ENCODE assay signal across 8 cellular contexts in genomic region chr10:75203221-75203620, GRCh38. TPM values are rescaled to one million over a fixed set of nuclear protein-coding genes. Genes with fewer than 3 reads are reported as not detected.
DNase-seq lines count a peak whose midpoint lies in the region; ATAC-seq and TF ChIP-seq lines count a peak whose summit lies in the region.
"Not testable (repeated sequence)": the region's sequence is repeated elsewhere in the genome, so short reads cannot be mapped to it uniquely, and the experiment has no call there.

No MANE protein-coding gene starts in this region.

- H3K18ac ChIP-seq in IMR-90 (ENCODE audit: low read depth, low read length): peak overlapping the region; percentile 97

- H2AK5ac ChIP-seq in IMR-90 (ENCODE audit: low read depth, low read length): peak overlapping the region; percentile 99

- peak overlapping the region; percentile 55 for H4K5ac ChIP-seq in IMR-90 (ENCODE audit: low read depth, low read length)

- not testable (repeated sequence) for H3K27me3 ChIP-seq in IMR-90 (ENCODE audit: control insufficient read depth, insufficient read depth, low read length); adrenal gland; heart right ventricle; rectal smooth muscle tissue (ENCODE audit: control insufficient read depth, insufficient read depth, low read length); stomach smooth muscle (ENCODE audit: control insufficient read depth in 1 of 2, insufficient read depth in 2 of 2, low read length in 2 of 2); uterus

- H2AFZ ChIP-seq in IMR-90 (replicated peaks; ENCODE audit: low read length, poor library complexity): peak overlapping the region; percentile 38

- peak overlapping the region; percentile 99 for H2BK120ac ChIP-seq in IMR-90 (ENCODE audit: low read depth, low read length)

- TF ChIP-seq RAD21 in IMR-90 (IDR thresholded peaks at IDR 0.05; ENCODE audit: low read length): not testable (repeated sequence)

- not testable (repeated sequence) for H3K56ac ChIP-seq in IMR-90 (ENCODE audit: extremely low read depth, insufficient read depth, low read length)

- H3K14ac ChIP-seq in IMR-90 (replicated peaks; ENCODE audit: low read depth, low read length): peak overlapping the region; percentile 98

- not testable (repeated sequence) for ATAC-seq in IMR-90 (ENCODE audit: low read depth)
- peak in 1 of 8 donors; percentile 8 for ATAC-seq in heart right ventricle

- peaks cover 17% of the 10 kb centered on the region for H3K4me1 ChIP-seq in IMR-90 (ENCODE audit: control insufficient read depth, insufficient read depth, low read length)
- H3K4me1 ChIP-seq in adrenal gland (replicated peaks in 1 of 2): peaks cover 5 to 17% of the 10 kb centered on the region in 2 donors
- peaks cover 4 to 23% (median 15%) of the 10 kb centered on the region in 9 donors for H3K4me1 ChIP-seq in heart right ventricle
- H3K4me1 ChIP-seq in rectal smooth muscle tissue (ENCODE audit: control insufficient read depth, insufficient read depth, low read length): peaks cover 17% of the 10 kb centered on the region
- peaks cover 26% of the 10 kb centered on the region for H3K4me1 ChIP-seq in stomach smooth muscle (ENCODE audit: control insufficient read depth, insufficient read depth, low read length)
- H3K4me1 ChIP-seq in uterus: not testable (repeated sequence)

- H3K9me1 ChIP-seq in IMR-90 (ENCODE audit: insufficient read depth, low read length): peaks cover 22% of the 10 kb centered on the region

- not testable (repeated sequence) for H4K20me1 ChIP-seq in IMR-90 (ENCODE audit: insufficient read depth, low read length)

- peaks cover 0 to 13% of the 10 kb centered on the region in 2 experiments; a peak in 1 of 4 replicates for H3K79me1 ChIP-seq in IMR-90 (ENCODE audit: low read depth in 1 of 2, low read length in 2 of 2)

- in situ Hi-C loops in IMR-90 (cut with MboI; ENCODE audit: low sequenced_read_pairs): not testable (repeated sequence)

- peak overlapping the region; percentile 99 for H3K4ac ChIP-seq in IMR-90 (ENCODE audit: low read depth, low read length)

- not testable (repeated sequence) for H3K4me3 ChIP-seq in IMR-90 (ENCODE audit: insufficient read depth, low read depth, low read length); adrenal gland; heart right ventricle; rectal smooth muscle tissue (ENCODE audit: low read length); stomach smooth muscle (ENCODE audit: low read length in 2 of 2); uterus

- not testable (repeated sequence) for H3K9me3 ChIP-seq in IMR-90 (ENCODE audit: control insufficient read depth, insufficient read depth, low read length); adrenal gland (replicated peaks in 1 of 3); heart right ventricle; stomach smooth muscle (ENCODE audit: control insufficient read depth in 2 of 2, low read length in 2 of 2); uterus

- no CpG with 5 or more reads among the region's 9 CpGs for WGBS in IMR-90 (ENCODE audit: extremely low coverage in 2 of 2, insufficient read length in 1 of 2), 2 experiments
- 85 to 91% (median 86%) methylated on average over 9 of the region's 9 CpGs for WGBS in adrenal gland, 4 donors
- WGBS in heart right ventricle, 2 donors: 86 to 88% methylated on average over 9 of the region's 9 CpGs

- not testable (repeated sequence) for BruUV-seq in IMR-90 (replicated peaks; lab: Mats Ljungman, UMichigan)

- peak overlapping the region; percentile 92; the same call in 2 of the 3 replicates for H2BK15ac ChIP-seq in IMR-90 (ENCODE audit: low read depth, low read length)

- CTCF ChIA-PET in IMR-90 (lab: Yijun Ruan, JAX): not testable (repeated sequence)

- POLR2A ChIA-PET in IMR-90 (lab: Charles Lee; ENCODE audit: unreplicated experiment): not testable (repeated sequence)

- intact Hi-C loops in IMR-90 (cut with micrococcal nuclease); adrenal gland (cut with DNase I); heart right ventricle (cut with DNase I); uterus (cut with DNase I; ENCODE audit: low total_unique reads): not testable (repeated sequence)

- H2BK20ac ChIP-seq in IMR-90 (ENCODE audit: low read depth, low read length): peak overlapping the region; percentile 99

- H3K23ac ChIP-seq in IMR-90 (ENCODE audit: low read depth, low read length): peak overlapping the region; percentile 95

- H2AK9ac ChIP-seq in IMR-90 (replicated peaks; ENCODE audit: low read depth, low read length, poor library complexity): peak overlapping the region; percentile 96

- H3K36me3 ChIP-seq in IMR-90 (ENCODE audit: control insufficient read depth, insufficient read depth, low read length); adrenal gland (replicated peaks in 1 of 2); heart right ventricle; rectal smooth muscle tissue (ENCODE audit: control insufficient read depth, insufficient read depth, low read length); stomach smooth muscle (ENCODE audit: control insufficient read depth in 2 of 2, insufficient read depth in 2 of 2, low read length in 2 of 2); uterus: not testable (repeated sequence)

- H2BK5ac ChIP-seq in IMR-90 (ENCODE audit: low read depth, low read length, poor library complexity, severe bottlenecking): peak overlapping the region; percentile 87

- H3K9ac ChIP-seq in IMR-90 (ENCODE audit: low read depth, low read length) (peak overlapping the region; percentile 24; the same call in 1 of the 2 replicates), stomach smooth muscle (ENCODE audit: low read length in 2 of 2) (peak overlapping the region; percentile 41 to 43)
- not testable (repeated sequence) for H3K9ac ChIP-seq in rectal smooth muscle tissue (ENCODE audit: low read length)

- dilution Hi-C loops in IMR-90 (cut with HindIII; ENCODE audit: low sequenced_read_pairs, unreplicated experiment): not testable (repeated sequence)

- peak overlapping the region; percentile 91 for H4K91ac ChIP-seq in IMR-90 (ENCODE audit: insufficient read depth, low read depth, low read length)

- DNase-seq in IMR-90; epithelial cell of prostate (ENCODE audit: low read depth, low spot score); heart right ventricle; uterus: not testable (repeated sequence)
- peak in 3 of 7 donors; percentile 10 to 42 (median 13) for DNase-seq in adrenal gland
- DNase-seq in mesenteric fat pad (ENCODE audit: low spot score): peak; percentile 68

- TF ChIP-seq CTCF in IMR-90 (conservative IDR thresholded peaks at IDR 0.05; ENCODE audit: low read depth, low read length); adrenal gland (IDR thresholded peaks at IDR 0.05); heart right ventricle (IDR thresholded peaks at IDR 0.05); uterus (IDR thresholded peaks at IDR 0.05): not testable (repeated sequence)

- H3K4me2 ChIP-seq in IMR-90 (ENCODE audit: low read depth, low read length): not testable (repeated sequence)

- not testable (repeated sequence) for TF ChIP-seq POLR2A in IMR-90 (IDR thresholded peaks at IDR 0.05; ENCODE audit: low read depth, low read length); adrenal gland (IDR thresholded peaks at IDR 0.05); uterus (IDR thresholded peaks at IDR 0.05)

- H4K8ac ChIP-seq in IMR-90 (ENCODE audit: low read depth in 2 of 2, low read length in 2 of 2): peak overlapping the region; percentile 57 to 99

- H3K27ac ChIP-seq in IMR-90 (ENCODE audit: insufficient read depth, low read length) (peak overlapping the region; percentile 21; the same call in 1 of the 2 replicates), adrenal gland (peak overlapping the region in 3 of 5 donors; percentile 4 to 57 (median 36)), epithelial cell of prostate (peak overlapping the region; percentile 66), heart right ventricle (peak overlapping the region in 9 of 10 donors; percentile 26 to 75 (median 65)), rectal smooth muscle tissue (ENCODE audit: low read depth, low read length) (peak overlapping the region; percentile 75), stomach smooth muscle (ENCODE audit: low read length) (peak overlapping the region; percentile 86), uterus (peak overlapping the region; percentile 75 to 79)

RNA-seq across cellular contexts. Expression of gene VDAC2, which starts 7.4 kb away (rescaled TPM):
- total RNA-seq in IMR-90 (2012; rRNA removed): 122 and 169 TPM in 2 replicates
- polyA plus RNA-seq in IMR-90 (2012; rRNA removed): 123 and 139 TPM in 2 replicates
- 52.8 and 54.1 TPM in 2 replicates for polyA plus RNA-seq in IMR-90 (2012; cell fraction: cytosol; rRNA removed)
- 31.2 and 88.4 TPM in 2 replicates for polyA plus RNA-seq in IMR-90 (2012; cell fraction: nucleus; rRNA removed; ENCODE audit: low replicate concordance)
- total RNA-seq in adrenal gland: 100 to 1,000 TPM; 139 to 271 (median 197) TPM
- polyA plus RNA-seq in adrenal gland: 100 to 1,000 TPM in 2 of 3 donors, 10 to 100 TPM in 1; 83.2 to 297 (median 115) TPM
- 100 to 1,000 TPM; 445 to 606 (median 499) TPM for total RNA-seq in heart right ventricle
- polyA plus RNA-seq in heart right ventricle: 100 to 1,000 TPM; 193 to 457 TPM
- total RNA-seq in mesenteric fat pad: 164 TPM
- total RNA-seq in uterus: 100 to 1,000 TPM in 1 of 4 donors, 10 to 100 TPM in 3; 57.6 to 119 (median 76.5) TPM

RNA-seq across cellular contexts. Expression of gene COMTD1, which starts 32.5 kb away (rescaled TPM):
- total RNA-seq in IMR-90 (2012; rRNA removed) (1.4 and 1.6 TPM in 2 replicates), adrenal gland (10 to 100 TPM; 17.3 to 82.0 (median 32.7) TPM), heart right ventricle (10 to 100 TPM; 16.4 to 51.5 (median 29.4) TPM), mesenteric fat pad (19.6 TPM), uterus (10 to 100 TPM in 3 of 4 donors, 1 to 10 TPM in 1; 3.2 to 59.7 (median 22.9) TPM)
- polyA plus RNA-seq in IMR-90 (2012; rRNA removed) (6.4 and 9.5 TPM in 2 replicates), adrenal gland (100 to 1,000 TPM in 1 of 3 donors, 10 to 100 TPM in 1, 1 to 10 TPM in 1; 2.0 to 137 (median 95.0) TPM), heart right ventricle (100 to 1,000 TPM; 103 to 254 TPM)
- polyA plus RNA-seq in IMR-90 (2012; cell fraction: cytosol; rRNA removed): 10.7 and 12.1 TPM in 2 replicates
- 22.0 and 64.6 TPM in 2 replicates for polyA plus RNA-seq in IMR-90 (2012; cell fraction: nucleus; rRNA removed; ENCODE audit: low replicate concordance)

Comparison
In these comparisons a context has a peak if more than half of its experiments do, and no peak if none do; other contexts are left out.
1. H3K27ac ChIP-seq: peak in every context shown above with its lines; median percentile 86 in stomach smooth muscle; 77 in uterus; 75 in rectal smooth muscle tissue; 66 in epithelial cell of prostate; 65 in heart right ventricle; 36 in adrenal gland; 21 in IMR-90.